Comparison of ENCODE assay signal across 2 cellular contexts in the genomic region with DNA sequence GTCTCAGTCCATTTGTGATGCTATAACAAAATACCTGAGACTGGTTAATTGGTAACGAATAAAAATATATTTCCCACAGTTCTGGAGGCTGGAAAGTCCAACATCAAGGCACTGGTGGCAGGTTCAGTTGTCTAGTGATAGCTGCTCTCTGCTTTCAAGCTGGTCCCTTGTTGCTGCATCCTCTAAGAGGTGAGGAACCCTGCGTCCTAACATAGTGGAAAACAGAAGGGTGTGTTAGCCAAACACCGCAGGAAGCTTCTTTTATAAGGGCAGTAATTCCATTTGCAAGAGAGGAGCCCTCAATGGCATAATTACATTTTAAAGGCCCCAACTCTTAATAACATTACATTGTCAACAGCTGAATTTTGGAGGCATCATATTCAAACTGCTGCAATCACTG.
TF ChIP-seq lines count a peak whose summit lies in the region.

No MANE protein-coding gene starts in this region.

TF ChIP-seq in WTC11, 78 proteins besides CTCF, POLR2A, EP300 and RAD21 (continued from another document):
- TF ChIP-seq, protein P1, sequence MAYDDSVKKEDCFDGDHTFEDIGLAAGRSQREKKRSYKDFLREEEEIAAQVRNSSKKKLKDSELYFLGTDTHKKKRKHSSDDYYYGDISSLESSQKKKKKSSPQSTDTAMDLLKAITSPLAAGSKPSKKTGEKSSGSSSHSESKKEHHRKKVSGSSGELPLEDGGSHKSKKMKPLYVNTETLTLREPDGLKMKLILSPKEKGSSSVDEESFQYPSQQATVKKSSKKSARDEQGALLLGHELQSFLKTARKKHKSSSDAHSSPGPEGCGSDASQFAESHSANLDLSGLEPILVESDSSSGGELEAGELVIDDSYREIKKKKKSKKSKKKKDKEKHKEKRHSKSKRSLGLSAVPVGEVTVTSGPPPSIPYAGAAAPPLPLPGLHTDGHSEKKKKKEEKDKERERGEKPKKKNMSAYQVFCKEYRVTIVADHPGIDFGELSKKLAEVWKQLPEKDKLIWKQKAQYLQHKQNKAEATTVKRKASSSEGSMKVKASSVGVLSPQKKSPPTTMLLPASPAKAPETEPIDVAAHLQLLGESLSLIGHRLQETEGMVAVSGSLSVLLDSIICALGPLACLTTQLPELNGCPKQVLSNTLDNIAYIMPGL (CRISPR knock-in tag; IDR thresholded peaks at IDR 0.05), result no peak
- no peak for TF ChIP-seq RORB (CRISPR knock-in tag; IDR thresholded peaks at IDR 0.05)
- TF ChIP-seq, protein P2, sequence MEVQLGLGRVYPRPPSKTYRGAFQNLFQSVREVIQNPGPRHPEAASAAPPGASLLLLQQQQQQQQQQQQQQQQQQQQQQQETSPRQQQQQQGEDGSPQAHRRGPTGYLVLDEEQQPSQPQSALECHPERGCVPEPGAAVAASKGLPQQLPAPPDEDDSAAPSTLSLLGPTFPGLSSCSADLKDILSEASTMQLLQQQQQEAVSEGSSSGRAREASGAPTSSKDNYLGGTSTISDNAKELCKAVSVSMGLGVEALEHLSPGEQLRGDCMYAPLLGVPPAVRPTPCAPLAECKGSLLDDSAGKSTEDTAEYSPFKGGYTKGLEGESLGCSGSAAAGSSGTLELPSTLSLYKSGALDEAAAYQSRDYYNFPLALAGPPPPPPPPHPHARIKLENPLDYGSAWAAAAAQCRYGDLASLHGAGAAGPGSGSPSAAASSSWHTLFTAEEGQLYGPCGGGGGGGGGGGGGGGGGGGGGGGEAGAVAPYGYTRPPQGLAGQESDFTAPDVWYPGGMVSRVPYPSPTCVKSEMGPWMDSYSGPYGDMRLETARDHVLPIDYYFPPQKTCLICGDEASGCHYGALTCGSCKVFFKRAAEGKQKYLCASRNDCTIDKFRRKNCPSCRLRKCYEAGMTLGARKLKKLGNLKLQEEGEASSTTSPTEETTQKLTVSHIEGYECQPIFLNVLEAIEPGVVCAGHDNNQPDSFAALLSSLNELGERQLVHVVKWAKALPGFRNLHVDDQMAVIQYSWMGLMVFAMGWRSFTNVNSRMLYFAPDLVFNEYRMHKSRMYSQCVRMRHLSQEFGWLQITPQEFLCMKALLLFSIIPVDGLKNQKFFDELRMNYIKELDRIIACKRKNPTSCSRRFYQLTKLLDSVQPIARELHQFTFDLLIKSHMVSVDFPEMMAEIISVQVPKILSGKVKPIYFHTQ (CRISPR knock-in tag; IDR thresholded peaks at IDR 0.05), result no peak
- TF ChIP-seq KAT7 (CRISPR knock-in tag; IDR thresholded peaks at IDR 0.05; ENCODE audit: borderline replicate concordance), result no peak
- TF ChIP-seq PRRX2 (CRISPR knock-in tag; IDR thresholded peaks at IDR 0.05), result no peak
- TF ChIP-seq, protein P3, sequence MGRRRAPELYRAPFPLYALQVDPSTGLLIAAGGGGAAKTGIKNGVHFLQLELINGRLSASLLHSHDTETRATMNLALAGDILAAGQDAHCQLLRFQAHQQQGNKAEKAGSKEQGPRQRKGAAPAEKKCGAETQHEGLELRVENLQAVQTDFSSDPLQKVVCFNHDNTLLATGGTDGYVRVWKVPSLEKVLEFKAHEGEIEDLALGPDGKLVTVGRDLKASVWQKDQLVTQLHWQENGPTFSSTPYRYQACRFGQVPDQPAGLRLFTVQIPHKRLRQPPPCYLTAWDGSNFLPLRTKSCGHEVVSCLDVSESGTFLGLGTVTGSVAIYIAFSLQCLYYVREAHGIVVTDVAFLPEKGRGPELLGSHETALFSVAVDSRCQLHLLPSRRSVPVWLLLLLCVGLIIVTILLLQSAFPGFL (CRISPR knock-in tag; IDR thresholded peaks at IDR 0.05; ENCODE audit: borderline replicate concordance), result no peak
- no peak for TF ChIP-seq JAZF1 (CRISPR knock-in tag; IDR thresholded peaks at IDR 0.05)
- no peak for TF ChIP-seq SMAD4 (CRISPR knock-in tag; IDR thresholded peaks at IDR 0.05)
- no peak for TF ChIP-seq CREB1 (CRISPR knock-in tag; IDR thresholded peaks at IDR 0.05)
- TF ChIP-seq ZNF317 (CRISPR knock-in tag; IDR thresholded peaks at IDR 0.05; ENCODE audit: borderline replicate concordance, low read depth), result no peak
- no peak for TF ChIP-seq HMGA2 (CRISPR knock-in tag; IDR thresholded peaks at IDR 0.05)
- TF ChIP-seq ZNF263 (CRISPR knock-in tag; IDR thresholded peaks at IDR 0.05; ENCODE audit: low read depth), result no peak
- TF ChIP-seq, protein P4, sequence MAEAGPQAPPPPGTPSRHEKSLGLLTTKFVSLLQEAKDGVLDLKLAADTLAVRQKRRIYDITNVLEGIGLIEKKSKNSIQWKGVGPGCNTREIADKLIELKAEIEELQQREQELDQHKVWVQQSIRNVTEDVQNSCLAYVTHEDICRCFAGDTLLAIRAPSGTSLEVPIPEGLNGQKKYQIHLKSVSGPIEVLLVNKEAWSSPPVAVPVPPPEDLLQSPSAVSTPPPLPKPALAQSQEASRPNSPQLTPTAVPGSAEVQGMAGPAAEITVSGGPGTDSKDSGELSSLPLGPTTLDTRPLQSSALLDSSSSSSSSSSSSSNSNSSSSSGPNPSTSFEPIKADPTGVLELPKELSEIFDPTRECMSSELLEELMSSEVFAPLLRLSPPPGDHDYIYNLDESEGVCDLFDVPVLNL (CRISPR knock-in tag; IDR thresholded peaks at IDR 0.05; ENCODE audit: borderline replicate concordance, low read depth), result no peak

TF ChIP-seq in HepG2, 621 proteins besides CTCF, POLR2A, EP300 and RAD21 (continued from another document):
- TF ChIP-seq, protein P5, sequence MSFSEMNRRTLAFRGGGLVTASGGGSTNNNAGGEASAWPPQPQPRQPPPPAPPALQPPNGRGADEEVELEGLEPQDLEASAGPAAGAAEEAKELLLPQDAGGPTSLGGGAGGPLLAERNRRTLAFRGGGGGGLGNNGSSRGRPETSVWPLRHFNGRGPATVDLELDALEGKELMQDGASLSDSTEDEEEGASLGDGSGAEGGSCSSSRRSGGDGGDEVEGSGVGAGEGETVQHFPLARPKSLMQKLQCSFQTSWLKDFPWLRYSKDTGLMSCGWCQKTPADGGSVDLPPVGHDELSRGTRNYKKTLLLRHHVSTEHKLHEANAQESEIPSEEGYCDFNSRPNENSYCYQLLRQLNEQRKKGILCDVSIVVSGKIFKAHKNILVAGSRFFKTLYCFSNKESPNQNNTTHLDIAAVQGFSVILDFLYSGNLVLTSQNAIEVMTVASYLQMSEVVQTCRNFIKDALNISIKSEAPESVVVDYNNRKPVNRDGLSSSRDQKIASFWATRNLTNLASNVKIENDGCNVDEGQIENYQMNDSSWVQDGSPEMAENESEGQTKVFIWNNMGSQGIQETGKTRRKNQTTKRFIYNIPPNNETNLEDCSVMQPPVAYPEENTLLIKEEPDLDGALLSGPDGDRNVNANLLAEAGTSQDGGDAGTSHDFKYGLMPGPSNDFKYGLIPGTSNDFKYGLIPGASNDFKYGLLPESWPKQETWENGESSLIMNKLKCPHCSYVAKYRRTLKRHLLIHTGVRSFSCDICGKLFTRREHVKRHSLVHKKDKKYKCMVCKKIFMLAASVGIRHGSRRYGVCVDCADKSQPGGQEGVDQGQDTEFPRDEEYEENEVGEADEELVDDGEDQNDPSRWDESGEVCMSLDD (CRISPR knock-in tag; IDR thresholded peaks at IDR 0.05; ENCODE audit: borderline replicate concordance), result no peak
- no peak for TF ChIP-seq NKX3-1 (CRISPR knock-in tag; IDR thresholded peaks at IDR 0.05)
- no peak for TF ChIP-seq MXD4 (CRISPR knock-in tag; IDR thresholded peaks at IDR 0.05)
